20 cellular contexts compared by ENCODE assay signal in genomic region chr17:15087946-15088345, GRCh38.
A peak's percentile ranks its signal among the peaks of the same experiment; 100 is the strongest.
DNase-seq lines count a peak whose midpoint lies in the region; ATAC-seq and TF ChIP-seq lines count a peak whose summit lies in the region.
"Had no signal": no experiment of that assay in that cellular context is flagged by ENCODE, and none has a peak within 500 bp of the region (broad histone marks: within the 10 kb centered on the region; RNA-seq: fewer than 3 reads in every experiment).

No MANE protein-coding gene starts in this region.

- H3K27ac ChIP-seq in right atrium auricular region (peak overlapping the region in 1 of 2 donors; percentile 49), heart right ventricle (peak overlapping the region; percentile 37 to 94 (median 85)), right cardiac atrium (ENCODE audit: low read length) (peak overlapping the region; percentile 61), PC-3 (ENCODE audit: low read length) (no peak overlapping the region)
- H3K27ac ChIP-seq: 22Rv1, A549, BLaER1, HL-60 had no signal

- peak; percentile 93 for ATAC-seq in Right ventricle myocardium inferior
- peak; percentile 89 to 97 (median 94) for ATAC-seq in heart right ventricle
- ATAC-seq in right cardiac atrium = peak; percentile 82 to 90
- no peak for ATAC-seq in GM21786 (IDR thresholded peaks at IDR 0.05; ENCODE audit: unreplicated experiment)
- ATAC-seq in PC-3 = no peak
- ATAC-seq: A549, GM23338, HCT116 had no signal

- no peaks in the 10 kb centered on the region for H3K9me2 ChIP-seq in PC-3 (replicated peaks; ENCODE audit: low read length)

- CTCF ChIA-PET in PC-3 (lab: Charles Lee) = no interaction called here

- no peak overlapping the region for H3K4me2 ChIP-seq in PC-3 (ENCODE audit: low read length)
- H3K4me2 ChIP-seq: A549, BLaER1, GM23338 had no signal

- no peak overlapping the region for H2AFZ ChIP-seq in PC-3 (ENCODE audit: low read length)
- H2AFZ ChIP-seq: GM23338 had no signal

- H3K27ac Mint-ChIP-seq in progenitor cell of endocrine pancreas = no peak overlapping the region
- H3K27ac Mint-ChIP-seq: CD14-positive monocyte; CD4-positive, alpha-beta memory T cell; GM23338; HFFc6 had no signal

- DNase-seq in Right ventricle myocardium inferior (ENCODE audit: missing footprints) = no peak
- no peak for DNase-seq in right atrium auricular region (ENCODE audit: low spot score)
- DNase-seq in heart right ventricle = peak; percentile 23 to 77
- peak in 1 of 3 donors; percentile 22 for DNase-seq in right cardiac atrium
- DNase-seq in PC-3 = no peak
- no peak for DNase-seq in progenitor cell of endocrine pancreas (ENCODE audit: low spot score, unreplicated experiment)
- DNase-seq: CD4-positive, alpha-beta memory T cell; DMS153; DMS79; GDM1; H7; HFFc6 had no signal

- no peak overlapping the region for H3K4me3 ChIP-seq in right atrium auricular region
- H3K4me3 ChIP-seq in heart right ventricle = no peak overlapping the region
- no peak overlapping the region for H3K4me3 ChIP-seq in right cardiac atrium (ENCODE audit: low read length)
- H3K4me3 ChIP-seq in PC-3 (ENCODE audit: low read length) = no peak overlapping the region
- H3K4me3 ChIP-seq: A549, BLaER1, GM23338 had no signal

- H3K36me3 ChIP-seq in right atrium auricular region (no peaks in the 10 kb centered on the region), heart right ventricle (no peaks in the 10 kb centered on the region), PC-3 (ENCODE audit: low read depth, low read length) (no peaks in the 10 kb centered on the region)
- H3K36me3 ChIP-seq: BLaER1 had no signal

- BruUV-seq in PC-3 (replicated peaks; lab: Mats Ljungman, UMichigan) = no TSS peak

- no peaks in the 10 kb centered on the region for H3K36me3 Mint-ChIP-seq in progenitor cell of endocrine pancreas (ENCODE audit: insufficient read depth)
- H3K36me3 Mint-ChIP-seq: CD14-positive monocyte; CD4-positive, alpha-beta memory T cell had no signal

- H3K4me1 ChIP-seq in right atrium auricular region = peaks cover 0 to 8% of the 10 kb centered on the region in 2 donors
- peaks cover 0 to 11% (median 6%) of the 10 kb centered on the region in 9 donors for H3K4me1 ChIP-seq in heart right ventricle
- no peaks in the 10 kb centered on the region for H3K4me1 ChIP-seq in right cardiac atrium (ENCODE audit: control insufficient read depth, insufficient read depth, low read length)
- H3K4me1 ChIP-seq in PC-3 (ENCODE audit: insufficient read depth, low read length) = no peaks in the 10 kb centered on the region
- H3K4me1 ChIP-seq: A549, BLaER1 had no signal

- H3K27me3 ChIP-seq in right atrium auricular region (no peaks in the 10 kb centered on the region), heart right ventricle (no peaks in the 10 kb centered on the region), right cardiac atrium (ENCODE audit: control insufficient read depth, insufficient read depth) (no peaks in the 10 kb centered on the region), PC-3 (ENCODE audit: low read length) (peaks cover 95% of the 10 kb centered on the region)
- H3K27me3 ChIP-seq: BLaER1 had no signal

- no peaks in the 10 kb centered on the region for H3K79me2 ChIP-seq in PC-3 (ENCODE audit: low read length)

- TF ChIP-seq CTCF in right atrium auricular region (IDR thresholded peaks at IDR 0.05) (no peak), heart right ventricle (IDR thresholded peaks at IDR 0.05) (no peak), PC-3 (conservative IDR thresholded peaks at IDR 0.05; ENCODE audit: low read depth, low read length) (no peak), progenitor cell of endocrine pancreas (IDR thresholded peaks at IDR 0.05; ENCODE audit: unreplicated experiment) (no peak)

- no peaks in the 10 kb centered on the region for H3K9me3 Mint-ChIP-seq in progenitor cell of endocrine pancreas (ENCODE audit: low read depth)
- H3K9me3 Mint-ChIP-seq: CD4-positive, alpha-beta memory T cell; GM23338; HFFc6 had no signal

- 22 to 36% methylated on average over 3 of the region's 3 CpGs for WGBS in heart right ventricle, 2 donors
- WGBS in right cardiac atrium = 28% methylated on average over 3 of the region's 3 CpGs

- intact Hi-C loops in Right ventricle myocardium inferior (cut with DNase I) (no loop called here), heart right ventricle (cut with DNase I) (loop anchor here in 1 of 10 donors (10.0 kb wide), 1 partner anchor 1673 kb away; no protein-coding TSS in a partner anchor), right cardiac atrium (cut with DNase I) (no loop called here), PC-3 (cut with micrococcal nuclease) (no loop called here)

- no peaks in the 10 kb centered on the region for H4K20me1 ChIP-seq in PC-3 (ENCODE audit: low read length)
- H4K20me1 ChIP-seq: BLaER1 had no signal

- H3K4me3 Mint-ChIP-seq in progenitor cell of endocrine pancreas (ENCODE audit: low read depth) = no peak overlapping the region
- H3K4me3 Mint-ChIP-seq: CD14-positive monocyte; CD4-positive, alpha-beta memory T cell; GM23338; HFFc6 had no signal

- H3F3A ChIP-seq in PC-3 (ENCODE audit: low read length, unreplicated experiment) = no peaks in the 10 kb centered on the region

- POLR2A ChIA-PET in PC-3 (lab: Charles Lee; ENCODE audit: unreplicated experiment) = no interaction called here

- H3K9me3 ChIP-seq in right atrium auricular region (peaks cover 0 to 5% of the 10 kb centered on the region in 2 donors), heart right ventricle (peaks cover 0 to 23% (median 0%) of the 10 kb centered on the region in 11 donors), right cardiac atrium (ENCODE audit: control insufficient read depth, low read length) (no peaks in the 10 kb centered on the region), PC-3 (ENCODE audit: low read length) (no peaks in the 10 kb centered on the region)
- H3K9me3 ChIP-seq: A549, BLaER1 had no signal

- no peak overlapping the region for H3K9ac ChIP-seq in PC-3 (ENCODE audit: low read length)
- H3K9ac ChIP-seq: BLaER1 had no signal

- peaks cover 2% of the 10 kb centered on the region for H3K4me1 Mint-ChIP-seq in progenitor cell of endocrine pancreas (ENCODE audit: low read depth)
- H3K4me1 Mint-ChIP-seq: CD14-positive monocyte; CD4-positive, alpha-beta memory T cell had no signal

- peaks cover 6% of the 10 kb centered on the region for H3K27me3 Mint-ChIP-seq in progenitor cell of endocrine pancreas

Comparison
In these comparisons a context has a peak if more than half of its experiments do, and no peak if none do; other contexts are left out.
1. DNase-seq: peak in heart right ventricle (2 of 2); none in Right ventricle myocardium inferior (single experiment), right atrium auricular region (single experiment), PC-3 (single experiment) and progenitor cell of endocrine pancreas (single experiment).
2. ATAC-seq: peak in Right ventricle myocardium inferior (single experiment), heart right ventricle (8 of 8) and right cardiac atrium (2 of 2); none in GM21786 (single experiment) and PC-3 (single experiment).